In the genomic region with DNA sequence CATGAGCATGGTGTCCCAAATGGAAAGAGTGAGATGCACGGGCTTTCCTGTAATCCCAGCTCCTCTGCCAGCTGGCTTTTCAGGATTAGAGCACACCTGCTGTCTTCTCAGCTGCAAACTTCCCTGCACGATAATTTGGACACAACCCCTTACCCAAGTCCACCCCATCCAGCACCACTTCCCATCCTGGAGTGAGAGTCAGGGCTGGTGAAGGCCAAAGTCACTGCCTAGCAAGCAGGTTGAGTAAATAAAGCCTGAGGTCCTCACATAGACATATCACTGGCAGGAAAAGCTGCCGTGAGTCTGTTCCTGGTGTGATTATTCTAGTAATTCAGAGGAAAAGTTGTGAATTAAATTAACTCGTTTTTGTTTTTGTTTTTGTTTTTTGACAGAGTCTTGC, we compare ENCODE assay signal across 28 cellular contexts.
"Had no signal": no experiment of that assay in that cellular context is flagged by ENCODE, and none has a peak within 500 bp of the region (broad histone marks: within the 10 kb centered on the region; RNA-seq: fewer than 3 reads in every experiment).

No MANE protein-coding gene starts in this region.

- H3K27me3 ChIP-seq: gastroesophageal sphincter, hepatocyte had no signal

- H3K9me3 Mint-ChIP-seq: activated CD4-positive, alpha-beta memory T cell treated with anti-CD3 and anti-CD28 coated beads for 36 hours; activated CD4-positive, alpha-beta T cell treated with anti-CD3 and anti-CD28 coated beads, Interleukin-2, amount 10 ng/mL, durations not matched to agents 24 days and 14 days; T-helper 2 cell treated with Interferon-gamma antibody and Interleukin-4, amounts not matched to agents 5 μg/mL and 100 μg/mL, for 36 hours had no signal

- H3K36me3 Mint-ChIP-seq: activated CD4-positive, alpha-beta memory T cell treated with anti-CD3 and anti-CD28 coated beads for 36 hours; activated CD8-positive, alpha-beta memory T cell treated with anti-CD3 and anti-CD28 coated beads, Interleukin-2, amount 10 ng/mL, durations not matched to agents 7 days and 5 days; activated naive CD8-positive, alpha-beta T cell had no signal

- H3K36me3 ChIP-seq: esophagus squamous epithelium, gastroesophageal sphincter, heart right ventricle had no signal

- H2AFZ ChIP-seq: hepatocyte had no signal

- H3K27ac Mint-ChIP-seq: activated CD4-positive, alpha-beta memory T cell treated with anti-CD3 and anti-CD28 coated beads for 36 hours; activated CD4-positive, alpha-beta T cell treated with anti-CD3 and anti-CD28 coated beads for 36 hours; activated CD4-positive, alpha-beta T cell treated with anti-CD3 and anti-CD28 coated beads, Interleukin-2, amount 10 ng/mL, durations not matched to agents 24 days and 14 days; activated CD8-positive, alpha-beta memory T cell treated with anti-CD3 and anti-CD28 coated beads, Interleukin-2, amount 10 ng/mL, durations not matched to agents 7 days and 5 days; activated CD8-positive, alpha-beta T cell treated with anti-CD3 and anti-CD28 coated beads, Interleukin-2, amount 10 ng/mL, durations not matched to agents 7 days and 5 days; activated naive CD8-positive, alpha-beta T cell; T-helper 17 cell; T-helper 2 cell treated with Interferon-gamma antibody and Interleukin-4, amounts not matched to agents 5 μg/mL and 100 μg/mL, for 36 hours had no signal

- H3K4me2 ChIP-seq: hepatocyte had no signal

- H3K4me3 Mint-ChIP-seq: activated CD4-positive, alpha-beta memory T cell treated with anti-CD3 and anti-CD28 coated beads for 36 hours; activated CD4-positive, alpha-beta T cell treated with anti-CD3 and anti-CD28 coated beads for 36 hours; activated CD4-positive, alpha-beta T cell treated with anti-CD3 and anti-CD28 coated beads, Interleukin-2, amount 10 ng/mL, durations not matched to agents 24 days and 14 days; activated CD8-positive, alpha-beta memory T cell treated with anti-CD3 and anti-CD28 coated beads, Interleukin-2, amount 10 ng/mL, durations not matched to agents 7 days and 5 days; activated CD8-positive, alpha-beta T cell treated with anti-CD3 and anti-CD28 coated beads, Interleukin-2, amount 10 ng/mL, durations not matched to agents 7 days and 5 days; activated naive CD8-positive, alpha-beta T cell; T-helper 17 cell; T-helper 2 cell treated with Interferon-gamma antibody and Interleukin-4, amounts not matched to agents 5 μg/mL and 100 μg/mL, for 36 hours had no signal

- H3K27ac ChIP-seq: epithelial cell of prostate, esophagus squamous epithelium, gastroesophageal sphincter, heart right ventricle, hepatocyte had no signal

- H3K9me3 ChIP-seq: esophagus squamous epithelium, gastroesophageal sphincter, heart right ventricle had no signal

- H3K4me1 ChIP-seq: esophagus squamous epithelium, gastroesophageal sphincter, heart right ventricle had no signal

- H3K4me1 Mint-ChIP-seq: activated CD4-positive, alpha-beta T cell treated with anti-CD3 and anti-CD28 coated beads for 36 hours; activated CD4-positive, alpha-beta T cell treated with anti-CD3 and anti-CD28 coated beads, Interleukin-2, amount 10 ng/mL, durations not matched to agents 24 days and 14 days; activated CD8-positive, alpha-beta memory T cell treated with anti-CD3 and anti-CD28 coated beads, Interleukin-2, amount 10 ng/mL, durations not matched to agents 7 days and 5 days; T-helper 17 cell had no signal

- DNase-seq: activated CD4-positive, alpha-beta memory T cell treated with anti-CD3 and anti-CD28 coated beads for 36 hours; activated CD4-positive, alpha-beta T cell treated with anti-CD3 and anti-CD28 coated beads for 36 hours; activated CD4-positive, alpha-beta T cell treated with anti-CD3 and anti-CD28 coated beads, Interleukin-2, amount 10 ng/mL, durations not matched to agents 24 days and 14 days; activated CD4-positive, CD25-positive, alpha-beta regulatory T cell; activated CD4-positive, CD25-positive, alpha-beta regulatory T cell treated with anti-CD3 and anti-CD28 coated beads, Interleukin-2, amount 50 U/mL, for 72 hours; activated CD8-positive, alpha-beta memory T cell treated with anti-CD3 and anti-CD28 coated beads, Interleukin-2, amount 10 ng/mL, durations not matched to agents 7 days and 5 days; activated CD8-positive, alpha-beta memory T cell treated with anti-CD3 and anti-CD28 coated beads, Interleukin-2, amount 50 U/mL, for 4 hours; activated CD8-positive, alpha-beta T cell treated with anti-CD3 and anti-CD28 coated beads, Interleukin-2, amount 10 ng/mL, durations not matched to agents 7 days and 5 days; activated effector memory CD4-positive, alpha-beta T cell treated with Interleukin-2 at 50 U/mL for 16 hours; activated gamma-delta T cell treated with Interleukin-2 at 50 U/mL for 16 hours; activated naive CD4-positive, alpha-beta T cell treated with anti-CD3 and anti-CD28 coated beads, Interleukin-2, amount 50 U/mL, for 16 hours; activated naive CD4-positive, alpha-beta T cell treated with Interleukin-2 at 50 U/mL for 16 hours; activated T-cell treated with anti-CD3 and anti-CD28 coated beads, Interleukin-2, amount 50 U/mL, for 1 hour; activated T-cell treated with anti-CD3 and anti-CD28 coated beads, Interleukin-2, amount 50 U/mL, for 48 hours; amniotic stem cell; anterior cingulate cortex; caudate nucleus; effector CD8-positive, alpha-beta T cell; esophagus squamous epithelium; foreskin melanocyte; heart right ventricle; T-helper 17 cell; T1000 had no signal

- H3K4me3 ChIP-seq: esophagus squamous epithelium, gastroesophageal sphincter, heart right ventricle, hepatocyte had no signal

- ATAC-seq: activated CD4-positive, alpha-beta T cell treated with anti-CD3 and anti-CD28 coated beads for 36 hours; activated CD8-positive, alpha-beta memory T cell treated with anti-CD3 and anti-CD28 coated beads, Interleukin-2, amount 10 ng/mL, durations not matched to agents 7 days and 5 days; activated CD8-positive, alpha-beta T cell treated with anti-CD3 and anti-CD28 coated beads, Interleukin-2, amount 10 ng/mL, durations not matched to agents 7 days and 5 days; gastroesophageal sphincter; heart right ventricle; T-helper 17 cell had no signal

- H3K27me3 Mint-ChIP-seq: activated CD4-positive, alpha-beta T cell treated with anti-CD3 and anti-CD28 coated beads for 36 hours; activated CD4-positive, alpha-beta T cell treated with anti-CD3 and anti-CD28 coated beads, Interleukin-2, amount 10 ng/mL, durations not matched to agents 24 days and 14 days; activated CD8-positive, alpha-beta memory T cell treated with anti-CD3 and anti-CD28 coated beads, Interleukin-2, amount 10 ng/mL, durations not matched to agents 7 days and 5 days; activated naive CD8-positive, alpha-beta T cell had no signal
